1 cellular context compared by ENCODE assay signal in the genomic region with DNA sequence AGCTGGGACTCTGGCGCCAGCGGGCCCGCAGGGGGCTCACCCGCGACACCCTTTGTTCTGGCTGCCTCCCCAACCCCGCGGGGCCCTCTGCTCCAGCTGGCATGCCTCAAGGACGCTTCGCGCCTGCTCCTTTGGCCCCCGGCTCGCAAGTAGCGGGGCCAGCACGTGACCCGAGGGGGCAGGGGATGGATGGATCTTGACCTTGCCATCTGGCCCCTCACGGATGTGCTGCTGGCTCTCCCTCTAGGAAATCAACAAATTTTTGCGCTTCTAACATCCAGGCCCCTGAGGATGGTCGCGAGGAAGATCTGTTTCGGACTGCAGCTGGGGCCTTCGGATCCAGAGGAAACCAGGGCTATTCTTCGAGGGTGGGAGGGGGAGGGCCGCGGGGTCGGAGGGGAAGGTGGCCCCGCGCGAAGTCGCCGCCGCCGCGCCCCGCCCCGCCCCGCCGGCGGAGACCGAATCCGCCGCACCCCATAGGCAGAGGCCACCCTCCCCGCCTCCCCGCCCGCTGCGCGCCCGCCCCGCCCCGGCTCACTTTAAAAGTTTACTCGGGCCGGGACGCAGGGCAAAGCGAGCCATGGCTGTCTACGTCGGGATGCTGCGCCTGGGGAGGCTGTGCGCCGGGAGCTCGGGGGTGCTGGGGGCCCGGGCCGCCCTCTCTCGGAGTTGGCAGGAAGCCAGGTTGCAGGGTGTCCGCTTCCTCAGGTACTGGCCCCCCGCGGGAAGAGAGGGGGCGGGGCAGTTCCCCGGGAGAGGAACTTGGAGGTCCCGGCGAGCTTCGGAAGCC.
TF ChIP-seq lines count a peak whose summit lies in the region.

A gene with protein sequence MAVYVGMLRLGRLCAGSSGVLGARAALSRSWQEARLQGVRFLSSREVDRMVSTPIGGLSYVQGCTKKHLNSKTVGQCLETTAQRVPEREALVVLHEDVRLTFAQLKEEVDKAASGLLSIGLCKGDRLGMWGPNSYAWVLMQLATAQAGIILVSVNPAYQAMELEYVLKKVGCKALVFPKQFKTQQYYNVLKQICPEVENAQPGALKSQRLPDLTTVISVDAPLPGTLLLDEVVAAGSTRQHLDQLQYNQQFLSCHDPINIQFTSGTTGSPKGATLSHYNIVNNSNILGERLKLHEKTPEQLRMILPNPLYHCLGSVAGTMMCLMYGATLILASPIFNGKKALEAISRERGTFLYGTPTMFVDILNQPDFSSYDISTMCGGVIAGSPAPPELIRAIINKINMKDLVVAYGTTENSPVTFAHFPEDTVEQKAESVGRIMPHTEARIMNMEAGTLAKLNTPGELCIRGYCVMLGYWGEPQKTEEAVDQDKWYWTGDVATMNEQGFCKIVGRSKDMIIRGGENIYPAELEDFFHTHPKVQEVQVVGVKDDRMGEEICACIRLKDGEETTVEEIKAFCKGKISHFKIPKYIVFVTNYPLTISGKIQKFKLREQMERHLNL (plus strand): TSS at position 537 of the 790 bp plus-strand sequence. CDS start 44 bp downstream, at position 581.

TF ChIP-seq in WTC11, 78 proteins besides CTCF, POLR2A, EP300 and RAD21 (continued from another document):
- TF ChIP-seq, protein P1, sequence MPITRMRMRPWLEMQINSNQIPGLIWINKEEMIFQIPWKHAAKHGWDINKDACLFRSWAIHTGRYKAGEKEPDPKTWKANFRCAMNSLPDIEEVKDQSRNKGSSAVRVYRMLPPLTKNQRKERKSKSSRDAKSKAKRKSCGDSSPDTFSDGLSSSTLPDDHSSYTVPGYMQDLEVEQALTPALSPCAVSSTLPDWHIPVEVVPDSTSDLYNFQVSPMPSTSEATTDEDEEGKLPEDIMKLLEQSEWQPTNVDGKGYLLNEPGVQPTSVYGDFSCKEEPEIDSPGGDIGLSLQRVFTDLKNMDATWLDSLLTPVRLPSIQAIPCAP (CRISPR knock-in tag; IDR thresholded peaks at IDR 0.05): 0 out of 2 replicates have a peak, but pooled peaks have one; percentile 44
- TF ChIP-seq FOXP1 (CRISPR knock-in tag; IDR thresholded peaks at IDR 0.05; ENCODE audit: borderline replicate concordance) (peak; percentile 62; the same call in 1 of the 2 replicates), NFE2L1 (CRISPR knock-in tag; IDR thresholded peaks at IDR 0.05) (peak; percentile 43; the same call in 1 of the 2 replicates), TEAD4 (CRISPR knock-in tag; IDR thresholded peaks at IDR 0.05) (peak; percentile 55; the same call in 1 of the 2 replicates), ZNF423 (CRISPR knock-in tag; IDR thresholded peaks at IDR 0.05) (peak; percentile 34; the same call in 1 of the 2 replicates), SMAD3 (CRISPR knock-in tag; IDR thresholded peaks at IDR 0.05; ENCODE audit: borderline replicate concordance) (no peak), TEAD1 (CRISPR knock-in tag; IDR thresholded peaks at IDR 0.05) (0 out of 2 replicates have a peak, but pooled peaks have one; percentile 54), NFYB (CRISPR knock-in tag; conservative IDR thresholded peaks at IDR 0.05; ENCODE audit: low read depth) (no peak), KAT7 (CRISPR knock-in tag; IDR thresholded peaks at IDR 0.05; ENCODE audit: borderline replicate concordance) (0 out of 2 replicates have a peak, but pooled peaks have one; percentile 65), EMX1 (CRISPR knock-in tag; IDR thresholded peaks at IDR 0.05) (no peak), ZNF317 (CRISPR knock-in tag; IDR thresholded peaks at IDR 0.05; ENCODE audit: borderline replicate concordance, low read depth) (0 out of 2 replicates have a peak, but pooled peaks have one; percentile 39), ZNF232 (CRISPR knock-in tag; IDR thresholded peaks at IDR 0.05) (peak; percentile 67; the same call in 1 of the 2 replicates), CREB1 (CRISPR knock-in tag; IDR thresholded peaks at IDR 0.05) (peak; percentile 61; the same call in 1 of the 2 replicates), ZNF219 (CRISPR knock-in tag; IDR thresholded peaks at IDR 0.05; ENCODE audit: borderline replicate concordance) (no peak), JUN (CRISPR knock-in tag; IDR thresholded peaks at IDR 0.05) (peak; percentile 80; the same call in 1 of the 2 replicates)
- TF ChIP-seq, protein P2, sequence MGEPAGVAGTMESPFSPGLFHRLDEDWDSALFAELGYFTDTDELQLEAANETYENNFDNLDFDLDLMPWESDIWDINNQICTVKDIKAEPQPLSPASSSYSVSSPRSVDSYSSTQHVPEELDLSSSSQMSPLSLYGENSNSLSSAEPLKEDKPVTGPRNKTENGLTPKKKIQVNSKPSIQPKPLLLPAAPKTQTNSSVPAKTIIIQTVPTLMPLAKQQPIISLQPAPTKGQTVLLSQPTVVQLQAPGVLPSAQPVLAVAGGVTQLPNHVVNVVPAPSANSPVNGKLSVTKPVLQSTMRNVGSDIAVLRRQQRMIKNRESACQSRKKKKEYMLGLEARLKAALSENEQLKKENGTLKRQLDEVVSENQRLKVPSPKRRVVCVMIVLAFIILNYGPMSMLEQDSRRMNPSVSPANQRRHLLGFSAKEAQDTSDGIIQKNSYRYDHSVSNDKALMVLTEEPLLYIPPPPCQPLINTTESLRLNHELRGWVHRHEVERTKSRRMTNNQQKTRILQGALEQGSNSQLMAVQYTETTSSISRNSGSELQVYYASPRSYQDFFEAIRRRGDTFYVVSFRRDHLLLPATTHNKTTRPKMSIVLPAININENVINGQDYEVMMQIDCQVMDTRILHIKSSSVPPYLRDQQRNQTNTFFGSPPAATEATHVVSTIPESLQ (CRISPR knock-in tag; IDR thresholded peaks at IDR 0.05): no peak
- TF ChIP-seq, protein P3, sequence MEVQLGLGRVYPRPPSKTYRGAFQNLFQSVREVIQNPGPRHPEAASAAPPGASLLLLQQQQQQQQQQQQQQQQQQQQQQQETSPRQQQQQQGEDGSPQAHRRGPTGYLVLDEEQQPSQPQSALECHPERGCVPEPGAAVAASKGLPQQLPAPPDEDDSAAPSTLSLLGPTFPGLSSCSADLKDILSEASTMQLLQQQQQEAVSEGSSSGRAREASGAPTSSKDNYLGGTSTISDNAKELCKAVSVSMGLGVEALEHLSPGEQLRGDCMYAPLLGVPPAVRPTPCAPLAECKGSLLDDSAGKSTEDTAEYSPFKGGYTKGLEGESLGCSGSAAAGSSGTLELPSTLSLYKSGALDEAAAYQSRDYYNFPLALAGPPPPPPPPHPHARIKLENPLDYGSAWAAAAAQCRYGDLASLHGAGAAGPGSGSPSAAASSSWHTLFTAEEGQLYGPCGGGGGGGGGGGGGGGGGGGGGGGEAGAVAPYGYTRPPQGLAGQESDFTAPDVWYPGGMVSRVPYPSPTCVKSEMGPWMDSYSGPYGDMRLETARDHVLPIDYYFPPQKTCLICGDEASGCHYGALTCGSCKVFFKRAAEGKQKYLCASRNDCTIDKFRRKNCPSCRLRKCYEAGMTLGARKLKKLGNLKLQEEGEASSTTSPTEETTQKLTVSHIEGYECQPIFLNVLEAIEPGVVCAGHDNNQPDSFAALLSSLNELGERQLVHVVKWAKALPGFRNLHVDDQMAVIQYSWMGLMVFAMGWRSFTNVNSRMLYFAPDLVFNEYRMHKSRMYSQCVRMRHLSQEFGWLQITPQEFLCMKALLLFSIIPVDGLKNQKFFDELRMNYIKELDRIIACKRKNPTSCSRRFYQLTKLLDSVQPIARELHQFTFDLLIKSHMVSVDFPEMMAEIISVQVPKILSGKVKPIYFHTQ (CRISPR knock-in tag; IDR thresholded peaks at IDR 0.05): no peak
- TF ChIP-seq, protein P4, sequence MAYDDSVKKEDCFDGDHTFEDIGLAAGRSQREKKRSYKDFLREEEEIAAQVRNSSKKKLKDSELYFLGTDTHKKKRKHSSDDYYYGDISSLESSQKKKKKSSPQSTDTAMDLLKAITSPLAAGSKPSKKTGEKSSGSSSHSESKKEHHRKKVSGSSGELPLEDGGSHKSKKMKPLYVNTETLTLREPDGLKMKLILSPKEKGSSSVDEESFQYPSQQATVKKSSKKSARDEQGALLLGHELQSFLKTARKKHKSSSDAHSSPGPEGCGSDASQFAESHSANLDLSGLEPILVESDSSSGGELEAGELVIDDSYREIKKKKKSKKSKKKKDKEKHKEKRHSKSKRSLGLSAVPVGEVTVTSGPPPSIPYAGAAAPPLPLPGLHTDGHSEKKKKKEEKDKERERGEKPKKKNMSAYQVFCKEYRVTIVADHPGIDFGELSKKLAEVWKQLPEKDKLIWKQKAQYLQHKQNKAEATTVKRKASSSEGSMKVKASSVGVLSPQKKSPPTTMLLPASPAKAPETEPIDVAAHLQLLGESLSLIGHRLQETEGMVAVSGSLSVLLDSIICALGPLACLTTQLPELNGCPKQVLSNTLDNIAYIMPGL (CRISPR knock-in tag; IDR thresholded peaks at IDR 0.05): peak; percentile 52; the same call in 1 of the 2 replicates
- TF ChIP-seq, protein P5, sequence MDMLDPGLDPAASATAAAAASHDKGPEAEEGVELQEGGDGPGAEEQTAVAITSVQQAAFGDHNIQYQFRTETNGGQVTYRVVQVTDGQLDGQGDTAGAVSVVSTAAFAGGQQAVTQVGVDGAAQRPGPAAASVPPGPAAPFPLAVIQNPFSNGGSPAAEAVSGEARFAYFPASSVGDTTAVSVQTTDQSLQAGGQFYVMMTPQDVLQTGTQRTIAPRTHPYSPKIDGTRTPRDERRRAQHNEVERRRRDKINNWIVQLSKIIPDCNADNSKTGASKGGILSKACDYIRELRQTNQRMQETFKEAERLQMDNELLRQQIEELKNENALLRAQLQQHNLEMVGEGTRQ (CRISPR knock-in tag; IDR thresholded peaks at IDR 0.05): peak; percentile 93
- TF ChIP-seq, protein P6, sequence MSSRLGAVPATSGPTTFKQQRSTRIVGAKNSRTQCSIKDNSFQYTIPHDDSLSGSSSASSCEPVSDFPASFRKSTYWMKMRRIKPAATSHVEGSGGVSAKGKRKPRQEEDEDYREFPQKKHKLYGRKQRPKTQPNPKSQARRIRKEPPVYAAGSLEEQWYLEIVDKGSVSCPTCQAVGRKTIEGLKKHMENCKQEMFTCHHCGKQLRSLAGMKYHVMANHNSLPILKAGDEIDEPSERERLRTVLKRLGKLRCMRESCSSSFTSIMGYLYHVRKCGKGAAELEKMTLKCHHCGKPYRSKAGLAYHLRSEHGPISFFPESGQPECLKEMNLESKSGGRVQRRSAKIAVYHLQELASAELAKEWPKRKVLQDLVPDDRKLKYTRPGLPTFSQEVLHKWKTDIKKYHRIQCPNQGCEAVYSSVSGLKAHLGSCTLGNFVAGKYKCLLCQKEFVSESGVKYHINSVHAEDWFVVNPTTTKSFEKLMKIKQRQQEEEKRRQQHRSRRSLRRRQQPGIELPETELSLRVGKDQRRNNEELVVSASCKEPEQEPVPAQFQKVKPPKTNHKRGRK (CRISPR knock-in tag; IDR thresholded peaks at IDR 0.05; ENCODE audit: borderline replicate concordance): no peak
- TF ChIP-seq, protein P7, sequence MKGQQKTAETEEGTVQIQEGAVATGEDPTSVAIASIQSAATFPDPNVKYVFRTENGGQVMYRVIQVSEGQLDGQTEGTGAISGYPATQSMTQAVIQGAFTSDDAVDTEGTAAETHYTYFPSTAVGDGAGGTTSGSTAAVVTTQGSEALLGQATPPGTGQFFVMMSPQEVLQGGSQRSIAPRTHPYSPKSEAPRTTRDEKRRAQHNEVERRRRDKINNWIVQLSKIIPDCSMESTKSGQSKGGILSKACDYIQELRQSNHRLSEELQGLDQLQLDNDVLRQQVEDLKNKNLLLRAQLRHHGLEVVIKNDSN (CRISPR knock-in tag; IDR thresholded peaks at IDR 0.05): peak; percentile 93
- TF ChIP-seq, protein P8, sequence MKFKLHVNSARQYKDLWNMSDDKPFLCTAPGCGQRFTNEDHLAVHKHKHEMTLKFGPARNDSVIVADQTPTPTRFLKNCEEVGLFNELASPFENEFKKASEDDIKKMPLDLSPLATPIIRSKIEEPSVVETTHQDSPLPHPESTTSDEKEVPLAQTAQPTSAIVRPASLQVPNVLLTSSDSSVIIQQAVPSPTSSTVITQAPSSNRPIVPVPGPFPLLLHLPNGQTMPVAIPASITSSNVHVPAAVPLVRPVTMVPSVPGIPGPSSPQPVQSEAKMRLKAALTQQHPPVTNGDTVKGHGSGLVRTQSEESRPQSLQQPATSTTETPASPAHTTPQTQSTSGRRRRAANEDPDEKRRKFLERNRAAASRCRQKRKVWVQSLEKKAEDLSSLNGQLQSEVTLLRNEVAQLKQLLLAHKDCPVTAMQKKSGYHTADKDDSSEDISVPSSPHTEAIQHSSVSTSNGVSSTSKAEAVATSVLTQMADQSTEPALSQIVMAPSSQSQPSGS (CRISPR knock-in tag; IDR thresholded peaks at IDR 0.05; ENCODE audit: borderline replicate concordance, low read depth): peak; percentile 47; the same call in 1 of the 2 replicates
- TF ChIP-seq, protein P9, sequence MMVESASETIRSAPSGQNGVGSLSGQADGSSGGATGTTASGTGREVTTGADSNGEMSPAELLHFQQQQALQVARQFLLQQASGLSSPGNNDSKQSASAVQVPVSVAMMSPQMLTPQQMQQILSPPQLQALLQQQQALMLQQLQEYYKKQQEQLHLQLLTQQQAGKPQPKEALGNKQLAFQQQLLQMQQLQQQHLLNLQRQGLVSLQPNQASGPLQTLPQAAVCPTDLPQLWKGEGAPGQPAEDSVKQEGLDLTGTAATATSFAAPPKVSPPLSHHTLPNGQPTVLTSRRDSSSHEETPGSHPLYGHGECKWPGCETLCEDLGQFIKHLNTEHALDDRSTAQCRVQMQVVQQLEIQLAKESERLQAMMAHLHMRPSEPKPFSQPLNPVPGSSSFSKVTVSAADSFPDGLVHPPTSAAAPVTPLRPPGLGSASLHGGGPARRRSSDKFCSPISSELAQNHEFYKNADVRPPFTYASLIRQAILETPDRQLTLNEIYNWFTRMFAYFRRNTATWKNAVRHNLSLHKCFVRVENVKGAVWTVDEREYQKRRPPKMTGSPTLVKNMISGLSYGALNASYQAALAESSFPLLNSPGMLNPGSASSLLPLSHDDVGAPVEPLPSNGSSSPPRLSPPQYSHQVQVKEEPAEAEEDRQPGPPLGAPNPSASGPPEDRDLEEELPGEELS (CRISPR knock-in tag; IDR thresholded peaks at IDR 0.05): peak; percentile 42
